ENCODE assay signal across 23 cellular contexts in genomic region chr4:152903658-152904057, GRCh38.
"Had no signal": no experiment of that assay in that cellular context is flagged by ENCODE, and none has a peak within 500 bp of the region (broad histone marks: within the 10 kb centered on the region; RNA-seq: fewer than 3 reads in every experiment).

No MANE protein-coding gene starts in this region.

- H3K9me3 ChIP-seq: esophagus squamous epithelium, gastrocnemius medialis, heart right ventricle, lower lobe of right lung, mucosa of descending colon had no signal

- H3K27me3 ChIP-seq: dorsolateral prefrontal cortex, esophagus squamous epithelium, gastrocnemius medialis, heart right ventricle, left lung had no signal

- H3K36me3 ChIP-seq: gastrocnemius medialis, left lung had no signal

- H3K4me1 ChIP-seq: esophagus squamous epithelium, heart right ventricle, left lung, lower lobe of right lung had no signal

- DNase-seq: dermis blood vessel endothelial cell; dorsolateral prefrontal cortex; effector CD4-positive, alpha-beta T cell; effector memory CD4-positive, alpha-beta T cell; erythroblast; esophagus squamous epithelium; foreskin fibroblast; foreskin melanocyte; gastrocnemius medialis; glutamatergic neuron; head of caudate nucleus; heart right ventricle; hippocampal formation; left cardiac atrium; left ventricle myocardium superior; lower lobe of right lung; mesenchymal stem cell; mucosa of descending colon had no signal

- H3K27ac ChIP-seq: coronary artery, dorsolateral prefrontal cortex, epithelial cell of prostate, esophagus squamous epithelium, gastrocnemius medialis, heart right ventricle, left lung, lower lobe of right lung had no signal

- H3K27ac Mint-ChIP-seq: mesothelial cell of epicardium had no signal

- H3K4me3 Mint-ChIP-seq: mesothelial cell of epicardium had no signal

- ATAC-seq: esophagus mucosa, gastrocnemius medialis, heart right ventricle, left cardiac atrium, left lung, left ventricle myocardium superior, lower lobe of right lung, mucosa of descending colon had no signal

- H3K4me3 ChIP-seq: coronary artery, dorsolateral prefrontal cortex, esophagus squamous epithelium, gastrocnemius medialis, heart right ventricle, left lung, lower lobe of right lung, mucosa of descending colon had no signal
